ENCODE assay signal across 13 cellular contexts in the genomic region with DNA sequence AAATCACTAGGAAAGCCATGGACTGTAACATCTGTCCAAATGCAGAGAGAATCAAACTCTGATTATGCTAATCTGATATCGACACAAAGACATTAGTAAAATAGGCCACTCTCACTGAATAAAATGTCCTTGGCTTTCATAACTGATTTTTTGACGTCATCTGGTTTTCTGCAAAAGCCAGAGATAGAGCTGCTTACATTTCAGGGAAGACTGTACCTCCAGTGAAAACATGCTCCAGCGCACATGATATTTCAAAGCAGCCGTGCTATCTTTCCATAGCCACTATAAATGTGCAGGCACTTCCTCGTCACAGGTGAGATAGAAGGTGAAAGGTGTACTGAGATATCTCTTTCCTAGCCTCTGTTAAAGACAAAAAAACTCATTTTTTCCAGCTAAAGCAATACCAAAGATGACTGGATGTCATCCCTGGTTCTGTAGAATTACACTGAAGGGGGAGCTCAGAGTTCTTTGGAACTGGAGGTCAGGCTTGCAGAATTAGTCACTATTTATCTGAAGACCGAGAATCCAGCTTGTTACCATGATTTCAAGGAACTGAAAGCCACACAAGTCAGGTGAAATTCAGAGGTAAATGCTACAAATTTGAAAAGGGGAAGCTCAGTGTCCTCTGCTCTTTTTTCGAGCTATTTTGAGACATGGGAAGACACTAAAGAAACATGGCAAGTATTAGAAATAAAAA.
"Had no signal": no experiment of that assay in that cellular context is flagged by ENCODE, and none has a peak within 500 bp of the region (broad histone marks: within the 10 kb centered on the region; RNA-seq: fewer than 3 reads in every experiment).

No MANE protein-coding gene starts in this region.

- ATAC-seq: effector memory CD8-positive, alpha-beta T cell; stimulated activated naive CD8-positive, alpha-beta T cell treated with anti-CD3 and anti-CD28 coated beads, Interleukin-15, Interleukin-2, amounts not matched to agents 100 U/mL and 50 U/mL, for 24 hours had no signal

- DNase-seq: activated CD4-positive, alpha-beta T cell treated with anti-CD3 and anti-CD28 coated beads, Interleukin-2, amount 10 ng/mL, durations not matched to agents 7 days and 5 days; activated CD8-positive, alpha-beta memory T cell treated with anti-CD3 and anti-CD28 coated beads for 24 hours; anterior cingulate cortex; dermis blood vessel endothelial cell; effector memory CD8-positive, alpha-beta T cell; foreskin melanocyte; head of caudate nucleus; nucleus accumbens; posterior cingulate gyrus; stimulated activated CD4-positive, alpha-beta T cell treated with anti-CD3 and anti-CD28 coated beads, Interleukin-15, amount 100 ng/mL, for 24 hours; stimulated activated CD4-positive, alpha-beta T cell treated with anti-CD3 and anti-CD28 coated beads, Interleukin-4, amount 100 ng/mL, for 1 hour; stimulated activated naive CD8-positive, alpha-beta T cell treated with anti-CD3 and anti-CD28 coated beads, Interleukin-15, Interleukin-2, amounts not matched to agents 100 U/mL and 50 U/mL, for 24 hours; trophoblast cell had no signal
